Comparison of ENCODE assay signal across 9 cellular contexts in genomic region chr2:229273384-229274338, GRCh38. TPM values are rescaled to one million over a fixed set of nuclear protein-coding genes. Genes with fewer than 3 reads are reported as not detected.
DNase-seq lines count a peak whose midpoint lies in the region; ATAC-seq, FAIRE-seq and TF ChIP-seq lines count a peak whose summit lies in the region.
"Had no signal": no experiment of that assay in that cellular context is flagged by ENCODE, and none has a peak within 500 bp of the region (broad histone marks: within the 10 kb centered on the region; RNA-seq: fewer than 3 reads in every experiment).

No MANE protein-coding gene starts in this region.

- no peaks in the 10 kb centered on the region for H3K9me3 Mint-ChIP-seq in CD4-positive, alpha-beta T cell
- H3K9me3 Mint-ChIP-seq: activated B cell treated with CpG ODN at 0.5 μM for 24 hours had no signal

- H3K9ac ChIP-seq in keratinocyte (ENCODE audit: control insufficient read depth, extremely low read depth, insufficient read depth, low read length) (peak overlapping the region; percentile 14), subcutaneous abdominal adipose tissue (ENCODE audit: low read length in 5 of 5) (no peak overlapping the region)

- no peak for DNase-seq in CD4-positive, alpha-beta T cell
- DNase-seq in NCI-H526 treated with DMSO at 0.1 percent for 48 hours (lab: John Stamatoyannopoulos, UW) (peak; percentile 31), caudate nucleus (lab: John Stamatoyannopoulos, UW) (peak in 46 of 61 donors; percentile 7 to 86 (median 54)), keratinocyte (ENCODE audit: low read depth, low spot score) (peak; percentile 55)
- DNase-seq: activated B cell treated with CpG ODN at 0.5 μM for 24 hours had no signal

- peak overlapping the region; percentile 77 for H3K4me2 ChIP-seq in keratinocyte (ENCODE audit: control insufficient read depth, extremely low read depth, insufficient read depth, low read depth, low read length)

- no peaks in the 10 kb centered on the region for H3K9me1 ChIP-seq in keratinocyte (ENCODE audit: control insufficient read depth, extremely low read depth, insufficient read depth, low read length)

- ATAC-seq in CD4-positive, alpha-beta T cell (ENCODE audit: poor library complexity): no peak
- ATAC-seq in GM19324 (IDR thresholded peaks at IDR 0.05; ENCODE audit: low FRiP score, unreplicated experiment) (peak; percentile 60), HG03571 (IDR thresholded peaks at IDR 0.05; ENCODE audit: unreplicated experiment) (peak; percentile 60)
- no peak for ATAC-seq in activated CD4-positive, CD25-positive, alpha-beta regulatory T cell treated with anti-CD3 and anti-CD28 coated beads, Interleukin-2, amount 50 U/mL, for 24 hours

- CTCF ChIA-PET in CD4-positive, alpha-beta T cell (lab: Charles Lee): interaction anchor here (0.7 kb wide), 1 partner anchor 241 kb away, joined by 4 read pairs; no protein-coding TSS in a partner anchor

- POLR2A ChIA-PET in CD4-positive, alpha-beta T cell (lab: Charles Lee): no interaction called here

- H3K27me3 Mint-ChIP-seq in CD4-positive, alpha-beta T cell: peaks cover 38% of the 10 kb centered on the region

- no peaks in the 10 kb centered on the region for H3K79me2 ChIP-seq in keratinocyte (ENCODE audit: control insufficient read depth, insufficient read depth, low read length)

- TF ChIP-seq CTCF in CD4-positive, alpha-beta T cell (IDR thresholded peaks at IDR 0.05): peak; percentile 46
- TF ChIP-seq CTCF in keratinocyte (optimal IDR thresholded peaks at IDR 0.05 in 1 of 3, IDR thresholded peaks at IDR 0.05 in 1 of 3, conservative IDR thresholded peaks at IDR 0.05 in 1 of 3; ENCODE audit: extremely low read depth in 1 of 3, insufficient read depth in 2 of 3, low read length in 3 of 3): peak; percentile 79 to 96 (median 89)

- H3K36me3 Mint-ChIP-seq in CD4-positive, alpha-beta T cell (ENCODE audit: low read depth): no peaks in the 10 kb centered on the region

- peaks cover 20% of the 10 kb centered on the region for H3K27me3 ChIP-seq in CD4-positive, alpha-beta T cell (ENCODE audit: control insufficient read depth, insufficient read depth, low read length)
- no peaks in the 10 kb centered on the region for H3K27me3 ChIP-seq in keratinocyte (ENCODE audit: control insufficient read depth, extremely low read depth, insufficient read depth, low read length)
- peaks cover 0 to 4% (median 0%) of the 10 kb centered on the region in 5 donors for H3K27me3 ChIP-seq in subcutaneous abdominal adipose tissue (ENCODE audit: control insufficient read depth in 5 of 5, insufficient read depth in 4 of 5, low read length in 5 of 5)

- no peak overlapping the region for H3K27ac ChIP-seq in CD4-positive, alpha-beta T cell (ENCODE audit: low read depth, low read length)
- no peak overlapping the region for H3K27ac ChIP-seq in caudate nucleus (ENCODE audit: low read depth, low read length)
- peak overlapping the region; percentile 30 for H3K27ac ChIP-seq in keratinocyte (ENCODE audit: control insufficient read depth, insufficient read depth, low read length)
- H3K27ac ChIP-seq in subcutaneous abdominal adipose tissue (ENCODE audit: low read depth, low read length): no peak overlapping the region

- H3K36me3 ChIP-seq in keratinocyte (ENCODE audit: control insufficient read depth in 2 of 2, extremely low read depth in 1 of 2, insufficient read depth in 2 of 2, low read length in 2 of 2): no peaks in the 10 kb centered on the region
- H3K36me3 ChIP-seq in subcutaneous abdominal adipose tissue (ENCODE audit: control insufficient read depth in 5 of 5, insufficient read depth in 5 of 5, low read length in 5 of 5): no peaks in the 10 kb centered on the region

- no peaks in the 10 kb centered on the region for H3K4me1 Mint-ChIP-seq in CD4-positive, alpha-beta T cell (ENCODE audit: low read depth)
- H3K4me1 Mint-ChIP-seq: activated B cell treated with CpG ODN at 0.5 μM for 24 hours had no signal

- peak overlapping the region in 2 of 3 experiments; percentile 51 to 52 for H3K4me3 ChIP-seq in keratinocyte (ENCODE audit: control insufficient read depth in 2 of 3, extremely low read depth in 1 of 3, insufficient read depth in 2 of 3, low read depth in 1 of 3, low read length in 3 of 3)
- H3K4me3 ChIP-seq in subcutaneous abdominal adipose tissue (ENCODE audit: low read depth in 1 of 5, low read length in 5 of 5): peak overlapping the region; percentile 39 to 55 (median 49)

- H3K4me1 ChIP-seq in keratinocyte (ENCODE audit: control insufficient read depth, extremely low read depth, insufficient read depth, low read length): peaks cover 14% of the 10 kb centered on the region
- H3K4me1 ChIP-seq in subcutaneous abdominal adipose tissue (ENCODE audit: control insufficient read depth in 5 of 5, insufficient read depth in 5 of 5, low read length in 5 of 5): peaks cover 0 to 36% (median 19%) of the 10 kb centered on the region in 5 donors

- peak overlapping the region; percentile 94 for H2AFZ ChIP-seq in keratinocyte (ENCODE audit: control insufficient read depth, low read length)

- no peaks in the 10 kb centered on the region for H3K9me3 ChIP-seq in CD4-positive, alpha-beta T cell (ENCODE audit: control insufficient read depth, low read length)
- no peaks in the 10 kb centered on the region for H3K9me3 ChIP-seq in keratinocyte (ENCODE audit: control insufficient read depth, low read depth, low read length)
- no peaks in the 10 kb centered on the region for H3K9me3 ChIP-seq in subcutaneous abdominal adipose tissue (ENCODE audit: control insufficient read depth in 5 of 5, low read length in 5 of 5)

- intact Hi-C loops in CD4-positive, alpha-beta T cell (cut with DNase I, micrococcal nuclease): loop anchor here in 1 of 2 experiments (5.0 kb wide), 1 partner anchor 1381 kb away; no protein-coding TSS in a partner anchor

- no peaks in the 10 kb centered on the region for H4K20me1 ChIP-seq in keratinocyte (ENCODE audit: control insufficient read depth, extremely low read depth, insufficient read depth, low read length)

- dilution Hi-C loops in keratinocyte (cut with MboI; ENCODE audit: extremely low pct_ligation_motif_present, low sequenced_read_pairs): no loop called here

- peak; percentile 95 for FAIRE-seq in keratinocyte (lab: Jason Lieb, UNC)

- H3K4me3 Mint-ChIP-seq in CD4-positive, alpha-beta T cell: no peak overlapping the region
- H3K4me3 Mint-ChIP-seq: activated B cell treated with CpG ODN at 0.5 μM for 24 hours had no signal

- H3K27ac Mint-ChIP-seq in CD4-positive, alpha-beta T cell: no peak overlapping the region
- H3K27ac Mint-ChIP-seq: activated B cell treated with CpG ODN at 0.5 μM for 24 hours had no signal

RNA-seq across cellular contexts. Expression of gene PID1, which starts 2.6 kb away (rescaled TPM):
- total RNA-seq in CD4-positive, alpha-beta T cell: under 1 TPM; 0.38 to 0.53 TPM
- 3.5 to 6.0 TPM (median 5.4 TPM) in 3 replicates for polyA plus RNA-seq in keratinocyte
- polyA plus RNA-seq in keratinocyte (2011; ENCODE audit: low read depth): 1.4 TPM
- 7.0 and 7.4 TPM in 2 replicates for polyA plus RNA-seq in keratinocyte (2011; cell fraction: cytosol; rRNA removed)
- polyA plus RNA-seq in keratinocyte (2011; cell fraction: nucleus; rRNA removed): 3.0 and 4.1 TPM in 2 replicates
- 3.4 and 5.2 TPM in 2 replicates for polyA plus RNA-seq in keratinocyte (2012; ENCODE audit: low replicate concordance)
- 4.5 to 13.9 TPM (median 5.1 TPM) in 3 replicates for polyA minus RNA-seq in keratinocyte
- polyA minus RNA-seq in keratinocyte (2011; cell fraction: cytosol; rRNA and poly(A)+ RNA removed): 5.6 TPM
- polyA minus RNA-seq in keratinocyte (2011; cell fraction: nucleus; rRNA and poly(A)+ RNA removed): 3.4 and 4.0 TPM in 2 replicates
- total RNA-seq: activated B cell treated with CpG ODN at 0.5 μM for 24 hours had no signal

Comparison
In these comparisons a context has a peak if more than half of its experiments do, and no peak if none do; other contexts are left out.
1. ATAC-seq: peak in GM19324 (single experiment) and HG03571 (single experiment); none in CD4-positive, alpha-beta T cell (single experiment) and activated CD4-positive, CD25-positive, alpha-beta regulatory T cell treated with anti-CD3 and anti-CD28 coated beads, Interleukin-2, amount 50 U/mL, for 24 hours (0 of 2).
2. DNase-seq: peak in NCI-H526 treated with DMSO at 0.1 percent for 48 hours (single experiment), caudate nucleus (46 of 61) and keratinocyte (single experiment); none in CD4-positive, alpha-beta T cell (0 of 10).